Comparison of ENCODE assay signal across 16 cellular contexts in genomic region chr17:7822126-7822525, GRCh38. TPM values are rescaled to one million over a fixed set of nuclear protein-coding genes. Genes with fewer than 3 reads are reported as not detected.
"Had no signal": no experiment of that assay in that cellular context is flagged by ENCODE, and none has a peak within 500 bp of the region (broad histone marks: within the 10 kb centered on the region; RNA-seq: fewer than 3 reads in every experiment).

No MANE protein-coding gene starts in this region.

- H3K9me3 Mint-ChIP-seq: activated B cell treated with CpG ODN at 0.5 μM for 24 hours; activated CD8-positive, alpha-beta T cell treated with anti-CD3 and anti-CD28 coated beads for 36 hours; activated naive CD4-positive, alpha-beta T cell treated with anti-CD3 and anti-CD28 coated beads for 36 hours; activated naive CD4-positive, alpha-beta T cell treated with anti-CD3 and anti-CD28 coated beads, Interleukin-2, amount 50 U/mL, for 72 hours; activated T-cell treated with anti-CD3 and anti-CD28 coated beads, Interleukin-2, amount 50 U/mL, for 24 hours; activated T-helper 1 cell treated with anti-CD3 and anti-CD28 coated beads, Interleukin-12 subunit alpha, Interleukin-12 subunit beta, Interleukin-2, Interleukin-4 antibody, amounts not matched to agents 30 ng/mL and 10 ng/mL and 1 ng/mL, durations not matched to agents 14 hours and 24 hours and 36 hours; T-cell had no signal

- DNase-seq: NCI-H187, NCI-H2029 treated with DMSO at 0.1 percent for 48 hours, SIG-M5 had no signal

- H3K27me3 Mint-ChIP-seq: activated T-cell treated with anti-CD3 and anti-CD28 coated beads, Interleukin-2, amount 50 U/mL, for 24 hours had no signal

- H3K9me3 ChIP-seq: adrenal gland, Peyer's patch had no signal

- H3K4me1 ChIP-seq: Peyer's patch had no signal

- H3K27ac ChIP-seq: adrenal gland, KMS-11, Peyer's patch, VCaP had no signal

- H3K36me3 ChIP-seq: adrenal gland, Peyer's patch had no signal

- H3K27me3 ChIP-seq: adrenal gland, Peyer's patch had no signal

- H3K4me1 Mint-ChIP-seq: activated B cell treated with CpG ODN at 0.5 μM for 24 hours had no signal

- H3K27ac Mint-ChIP-seq: activated B cell treated with CpG ODN at 0.5 μM for 24 hours; activated CD8-positive, alpha-beta T cell treated with anti-CD3 and anti-CD28 coated beads for 36 hours; activated naive CD4-positive, alpha-beta T cell treated with anti-CD3 and anti-CD28 coated beads for 36 hours; activated T-cell treated with anti-CD3 and anti-CD28 coated beads, Interleukin-2, amount 50 U/mL, for 24 hours; activated T-helper 1 cell treated with anti-CD3 and anti-CD28 coated beads, Interleukin-12 subunit alpha, Interleukin-12 subunit beta, Interleukin-2, Interleukin-4 antibody, amounts not matched to agents 30 ng/mL and 10 ng/mL and 1 ng/mL, durations not matched to agents 14 hours and 24 hours and 36 hours; brain had no signal

- H3K4me3 ChIP-seq: adrenal gland, Peyer's patch had no signal

- H3K36me3 Mint-ChIP-seq: activated naive CD4-positive, alpha-beta T cell treated with anti-CD3 and anti-CD28 coated beads, Interleukin-2, amount 50 U/mL, for 72 hours; brain; T-cell had no signal

- H3K4me3 Mint-ChIP-seq: activated B cell treated with CpG ODN at 0.5 μM for 24 hours; activated CD8-positive, alpha-beta T cell treated with anti-CD3 and anti-CD28 coated beads for 36 hours; activated naive CD4-positive, alpha-beta T cell treated with anti-CD3 and anti-CD28 coated beads for 36 hours; activated T-cell treated with anti-CD3 and anti-CD28 coated beads, Interleukin-2, amount 50 U/mL, for 24 hours; activated T-helper 1 cell treated with anti-CD3 and anti-CD28 coated beads, Interleukin-12 subunit alpha, Interleukin-12 subunit beta, Interleukin-2, Interleukin-4 antibody, amounts not matched to agents 30 ng/mL and 10 ng/mL and 1 ng/mL, durations not matched to agents 14 hours and 24 hours and 36 hours; brain; T-cell had no signal

- H3K4me2 ChIP-seq: KMS-11 had no signal

- H3K9ac ChIP-seq: KMS-11 had no signal

RNA-seq across cellular contexts. Expression of gene TMEM88, which starts 32.7 kb away (rescaled TPM):
- total RNA-seq: bronchial epithelial cell had no signal
